ENCODE assay signal across 1 cellular context in the genomic region with DNA sequence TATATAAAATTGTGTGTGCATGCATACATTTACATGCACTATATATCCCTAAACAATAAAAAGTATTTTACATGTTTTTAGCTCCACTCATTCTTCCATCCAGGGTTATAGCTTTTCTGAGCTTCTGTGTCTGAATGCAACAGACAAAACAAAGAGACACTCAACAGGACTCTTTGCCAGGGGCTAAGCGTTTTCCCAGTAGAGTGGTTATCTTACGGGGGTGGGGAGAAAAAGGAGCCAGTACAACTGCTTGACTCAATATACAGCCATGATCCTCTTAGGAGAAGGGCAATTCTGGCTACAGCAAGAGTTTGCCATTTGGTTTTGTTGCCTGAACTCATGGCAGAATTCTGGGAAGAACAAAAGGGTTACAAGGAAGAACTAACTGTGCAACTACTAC.
TF ChIP-seq lines count a peak whose summit lies in the region.

No MANE protein-coding gene starts in this region.

TF ChIP-seq in GM23338, 12 proteins besides CTCF, POLR2A, EP300 and RAD21 (continued from another document):
- TF ChIP-seq, protein P1, sequence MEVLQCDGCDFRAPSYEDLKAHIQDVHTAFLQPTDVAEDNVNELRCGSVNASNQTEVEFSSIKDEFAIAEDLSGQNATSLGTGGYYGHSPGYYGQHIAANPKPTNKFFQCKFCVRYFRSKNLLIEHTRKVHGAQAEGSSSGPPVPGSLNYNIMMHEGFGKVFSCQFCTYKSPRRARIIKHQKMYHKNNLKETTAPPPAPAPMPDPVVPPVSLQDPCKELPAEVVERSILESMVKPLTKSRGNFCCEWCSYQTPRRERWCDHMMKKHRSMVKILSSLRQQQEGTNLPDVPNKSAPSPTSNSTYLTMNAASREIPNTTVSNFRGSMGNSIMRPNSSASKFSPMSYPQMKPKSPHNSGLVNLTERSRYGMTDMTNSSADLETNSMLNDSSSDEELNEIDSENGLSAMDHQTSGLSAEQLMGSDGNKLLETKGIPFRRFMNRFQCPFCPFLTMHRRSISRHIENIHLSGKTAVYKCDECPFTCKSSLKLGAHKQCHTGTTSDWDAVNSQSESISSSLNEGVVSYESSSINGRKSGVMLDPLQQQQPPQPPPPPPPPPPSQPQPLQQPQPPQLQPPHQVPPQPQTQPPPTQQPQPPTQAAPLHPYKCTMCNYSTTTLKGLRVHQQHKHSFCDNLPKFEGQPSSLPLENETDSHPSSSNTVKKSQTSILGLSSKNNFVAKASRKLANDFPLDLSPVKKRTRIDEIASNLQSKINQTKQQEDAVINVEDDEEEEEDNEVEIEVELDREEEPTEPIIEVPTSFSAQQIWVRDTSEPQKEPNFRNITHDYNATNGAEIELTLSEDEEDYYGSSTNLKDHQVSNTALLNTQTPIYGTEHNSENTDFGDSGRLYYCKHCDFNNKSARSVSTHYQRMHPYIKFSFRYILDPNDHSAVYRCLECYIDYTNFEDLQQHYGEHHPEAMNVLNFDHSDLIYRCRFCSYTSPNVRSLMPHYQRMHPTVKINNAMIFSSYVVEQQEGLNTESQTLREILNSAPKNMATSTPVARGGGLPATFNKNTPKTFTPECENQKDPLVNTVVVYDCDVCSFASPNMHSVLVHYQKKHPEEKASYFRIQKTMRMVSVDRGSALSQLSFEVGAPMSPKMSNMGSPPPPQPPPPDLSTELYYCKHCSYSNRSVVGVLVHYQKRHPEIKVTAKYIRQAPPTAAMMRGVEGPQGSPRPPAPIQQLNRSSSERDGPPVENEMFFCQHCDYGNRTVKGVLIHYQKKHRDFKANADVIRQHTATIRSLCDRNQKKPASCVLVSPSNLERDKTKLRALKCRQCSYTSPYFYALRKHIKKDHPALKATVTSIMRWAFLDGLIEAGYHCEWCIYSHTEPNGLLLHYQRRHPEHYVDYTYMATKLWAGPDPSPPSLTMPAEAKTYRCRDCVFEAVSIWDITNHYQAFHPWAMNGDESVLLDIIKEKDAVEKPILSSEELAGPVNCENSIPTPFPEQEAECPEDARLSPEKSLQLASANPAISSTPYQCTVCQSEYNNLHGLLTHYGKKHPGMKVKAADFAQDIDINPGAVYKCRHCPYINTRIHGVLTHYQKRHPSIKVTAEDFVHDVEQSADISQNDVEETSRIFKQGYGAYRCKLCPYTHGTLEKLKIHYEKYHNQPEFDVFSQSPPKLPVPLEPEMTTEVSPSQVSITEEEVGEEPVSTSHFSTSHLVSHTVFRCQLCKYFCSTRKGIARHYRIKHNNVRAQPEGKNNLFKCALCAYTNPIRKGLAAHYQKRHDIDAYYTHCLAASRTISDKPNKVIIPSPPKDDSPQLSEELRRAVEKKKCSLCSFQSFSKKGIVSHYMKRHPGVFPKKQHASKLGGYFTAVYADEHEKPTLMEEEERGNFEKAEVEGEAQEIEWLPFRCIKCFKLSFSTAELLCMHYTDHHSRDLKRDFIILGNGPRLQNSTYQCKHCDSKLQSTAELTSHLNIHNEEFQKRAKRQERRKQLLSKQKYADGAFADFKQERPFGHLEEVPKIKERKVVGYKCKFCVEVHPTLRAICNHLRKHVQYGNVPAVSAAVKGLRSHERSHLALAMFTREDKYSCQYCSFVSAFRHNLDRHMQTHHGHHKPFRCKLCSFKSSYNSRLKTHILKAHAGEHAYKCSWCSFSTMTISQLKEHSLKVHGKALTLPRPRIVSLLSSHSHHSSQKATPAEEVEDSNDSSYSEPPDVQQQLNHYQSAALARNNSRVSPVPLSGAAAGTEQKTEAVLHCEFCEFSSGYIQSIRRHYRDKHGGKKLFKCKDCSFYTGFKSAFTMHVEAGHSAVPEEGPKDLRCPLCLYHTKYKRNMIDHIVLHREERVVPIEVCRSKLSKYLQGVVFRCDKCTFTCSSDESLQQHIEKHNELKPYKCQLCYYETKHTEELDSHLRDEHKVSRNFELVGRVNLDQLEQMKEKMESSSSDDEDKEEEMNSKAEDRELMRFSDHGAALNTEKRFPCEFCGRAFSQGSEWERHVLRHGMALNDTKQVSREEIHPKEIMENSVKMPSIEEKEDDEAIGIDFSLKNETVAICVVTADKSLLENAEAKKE (CRISPR knock-in tag; IDR thresholded peaks at IDR 0.05) = no peak
